In genomic region chr14:72828604-72829003, GRCh38 we compare ENCODE assay signal across 1 cellular context.
TF ChIP-seq lines count a peak whose summit lies in the region.

No MANE protein-coding gene starts in this region.

TF ChIP-seq in liver, 16 proteins besides CTCF, POLR2A, EP300 and RAD21 (continued from another document):
- peak; percentile 70 for TF ChIP-seq ZBTB33 (IDR thresholded peaks at IDR 0.05)
- TF ChIP-seq EGR1 (IDR thresholded peaks at IDR 0.05; ENCODE audit: low read depth in 2 of 2), result peak in 1 of 2 donors; percentile 83
- TF ChIP-seq NR2F2 (IDR thresholded peaks at IDR 0.05), result no peak
- peak; percentile 97 for TF ChIP-seq HNF4G (IDR thresholded peaks at IDR 0.05)
- TF ChIP-seq ATF3 (IDR thresholded peaks at IDR 0.05), result peak; percentile 83
- peak; percentile 93 to 96 for TF ChIP-seq JUND (IDR thresholded peaks at IDR 0.05)
- TF ChIP-seq TAF1 (conservative IDR thresholded peaks at IDR 0.05), result no peak
- TF ChIP-seq FOXA1 (IDR thresholded peaks at IDR 0.05), result peak; percentile 68
- peak; percentile 78 for TF ChIP-seq SP1 (IDR thresholded peaks at IDR 0.05)
- TF ChIP-seq YY1 (IDR thresholded peaks at IDR 0.05), result peak; percentile 76
- TF ChIP-seq REST (IDR thresholded peaks at IDR 0.05), result peak; percentile 62
- peak; percentile 73 to 96 for TF ChIP-seq RXRA (IDR thresholded peaks at IDR 0.05)
